1 cellular context compared by ENCODE assay signal in the genomic region with DNA sequence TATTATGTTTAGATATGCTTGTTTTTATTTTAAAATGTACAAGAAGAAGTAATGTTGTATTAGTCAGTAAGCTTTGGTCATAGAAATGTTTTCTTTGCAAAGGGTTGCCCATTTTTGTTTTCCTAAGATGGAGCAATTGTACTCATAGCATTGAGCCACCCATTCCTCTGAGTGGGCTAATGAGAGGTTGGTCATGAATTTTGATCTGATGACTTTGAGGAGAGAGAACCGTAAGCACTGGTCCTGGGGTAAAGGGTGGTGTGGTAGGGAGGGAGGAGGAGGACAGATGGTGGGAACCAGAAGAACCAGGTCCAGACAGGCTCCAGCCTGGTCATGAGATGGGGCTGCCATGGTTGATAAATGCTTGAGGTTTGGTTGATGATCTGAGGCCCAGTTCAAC.
TF ChIP-seq lines count a peak whose summit lies in the region.

No MANE protein-coding gene starts in this region.

TF ChIP-seq in SK-N-SH, 30 proteins besides CTCF, POLR2A, EP300 and RAD21 (continued from another document):
- TF ChIP-seq, protein P1, sequence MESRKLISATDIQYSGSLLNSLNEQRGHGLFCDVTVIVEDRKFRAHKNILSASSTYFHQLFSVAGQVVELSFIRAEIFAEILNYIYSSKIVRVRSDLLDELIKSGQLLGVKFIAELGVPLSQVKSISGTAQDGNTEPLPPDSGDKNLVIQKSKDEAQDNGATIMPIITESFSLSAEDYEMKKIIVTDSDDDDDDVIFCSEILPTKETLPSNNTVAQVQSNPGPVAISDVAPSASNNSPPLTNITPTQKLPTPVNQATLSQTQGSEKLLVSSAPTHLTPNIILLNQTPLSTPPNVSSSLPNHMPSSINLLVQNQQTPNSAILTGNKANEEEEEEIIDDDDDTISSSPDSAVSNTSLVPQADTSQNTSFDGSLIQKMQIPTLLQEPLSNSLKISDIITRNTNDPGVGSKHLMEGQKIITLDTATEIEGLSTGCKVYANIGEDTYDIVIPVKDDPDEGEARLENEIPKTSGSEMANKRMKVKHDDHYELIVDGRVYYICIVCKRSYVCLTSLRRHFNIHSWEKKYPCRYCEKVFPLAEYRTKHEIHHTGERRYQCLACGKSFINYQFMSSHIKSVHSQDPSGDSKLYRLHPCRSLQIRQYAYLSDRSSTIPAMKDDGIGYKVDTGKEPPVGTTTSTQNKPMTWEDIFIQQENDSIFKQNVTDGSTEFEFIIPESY (IDR thresholded peaks at IDR 0.05; ENCODE audit: borderline replicate concordance, low read depth), result no peak
- TF ChIP-seq FOXM1 (IDR thresholded peaks at IDR 0.05; ENCODE audit: low read depth), result no peak
- TF ChIP-seq POLR2AphosphoS5 (IDR thresholded peaks at IDR 0.05; ENCODE audit: low read depth, low read length), result no peak
